ENCODE assay signal across 23 cellular contexts in genomic region chr15:74442063-74442462, GRCh38. TPM values are rescaled to one million over a fixed set of nuclear protein-coding genes. Genes with fewer than 3 reads are reported as not detected.
DNase-seq lines count a peak whose midpoint lies in the region; ATAC-seq and TF ChIP-seq lines count a peak whose summit lies in the region.
"Had no signal": no experiment of that assay in that cellular context is flagged by ENCODE, and none has a peak within 500 bp of the region (broad histone marks: within the 10 kb centered on the region; RNA-seq: fewer than 3 reads in every experiment).

No MANE protein-coding gene starts in this region.

- intact Hi-C loops in gastrocnemius medialis (cut with DNase I; ENCODE audit: low total_unique reads), result no loop called here

- H3K27ac Mint-ChIP-seq in endodermal cell, result peak overlapping the region; percentile 84
- H3K27ac Mint-ChIP-seq: activated naive CD8-positive, alpha-beta T cell treated with anti-CD3 and anti-CD28 coated beads for 36 hours had no signal

- TF ChIP-seq POLR2A in gastrocnemius medialis (IDR thresholded peaks at IDR 0.05) (no peak), erythroblast (IDR thresholded peaks at IDR 0.05; ENCODE audit: low read length) (no peak)

- no peak overlapping the region for H3K9ac ChIP-seq in BLaER1
- no peak overlapping the region for H3K9ac ChIP-seq in endodermal cell (ENCODE audit: extremely low read depth, low read length, poor library complexity, severe bottlenecking)
- H3K9ac ChIP-seq: KMS-11 had no signal

- H3K4me2 ChIP-seq in BLaER1, result 0 out of 2 replicates have a peak overlapping the region, but pooled peaks have one; percentile 36
- H3K4me2 ChIP-seq: KMS-11 had no signal

- H3K27me3 ChIP-seq in BLaER1 (no peaks in the 10 kb centered on the region), RWPE2 (ENCODE audit: insufficient read depth, poor library complexity, severe bottlenecking) (no peaks in the 10 kb centered on the region), endodermal cell (ENCODE audit: control insufficient read depth, insufficient read depth, low read length, poor library complexity, severe bottlenecking) (no peaks in the 10 kb centered on the region), gastrocnemius medialis (no peaks in the 10 kb centered on the region)

- in situ Hi-C loops in gastrocnemius medialis (cut with MboI; ENCODE audit: low sequenced_read_pairs in 4 of 4), result loop anchor here in 1 of 4 donors (5.0 kb wide), 2 partner anchors 45 to 60 kb away; no protein-coding TSS in a partner anchor

- H3K4me3 ChIP-seq in BLaER1, result no peak overlapping the region
- no peak overlapping the region for H3K4me3 ChIP-seq in RWPE2 (ENCODE audit: severe bottlenecking)
- no peak overlapping the region for H3K4me3 ChIP-seq in endodermal cell (ENCODE audit: low read length)
- H3K4me3 ChIP-seq in gastrocnemius medialis, result no peak overlapping the region
- H3K4me3 ChIP-seq: SK-N-MC had no signal

- H3K36me3 ChIP-seq in BLaER1, result peaks cover 29% of the 10 kb centered on the region
- peaks cover 7% of the 10 kb centered on the region; the same call in 1 of the 2 replicates for H3K36me3 ChIP-seq in RWPE2 (ENCODE audit: low read depth)
- peaks cover 8% of the 10 kb centered on the region for H3K36me3 ChIP-seq in endodermal cell (ENCODE audit: control insufficient read depth, insufficient read depth, low read length)
- peaks cover 0 to 25% of the 10 kb centered on the region in 2 donors for H3K36me3 ChIP-seq in gastrocnemius medialis

- H3K27ac ChIP-seq in BLaER1 (no peak overlapping the region), RWPE2 (ENCODE audit: poor library complexity, severe bottlenecking) (no peak overlapping the region), endodermal cell (ENCODE audit: low read depth, low read length) (no peak overlapping the region), gastrocnemius medialis (peak overlapping the region; percentile 13 to 68 (median 44))
- H3K27ac ChIP-seq: C4-2B, KMS-11, SK-N-MC had no signal

- WGBS in endodermal cell (ENCODE audit: insufficient coverage in 1 of 2, insufficient read length in 1 of 2), 2 experiments, result 84 to 100% methylated on average over 2 to 3 of the region's 3 CpGs

- H3K27me3 Mint-ChIP-seq in endodermal cell (ENCODE audit: insufficient read depth), result no peaks in the 10 kb centered on the region
- H3K27me3 Mint-ChIP-seq: activated CD8-positive, alpha-beta memory T cell treated with anti-CD3 and anti-CD28 coated beads, Interleukin-2, amount 10 ng/mL, durations not matched to agents 7 days and 5 days; activated naive CD8-positive, alpha-beta T cell treated with anti-CD3 and anti-CD28 coated beads for 36 hours had no signal

- peaks cover 10% of the 10 kb centered on the region for H3K36me3 Mint-ChIP-seq in endodermal cell (ENCODE audit: low read depth)

- no peaks in the 10 kb centered on the region for H3K9me3 Mint-ChIP-seq in endodermal cell
- H3K9me3 Mint-ChIP-seq: activated naive CD8-positive, alpha-beta T cell treated with anti-CD3 and anti-CD28 coated beads for 36 hours had no signal

- TF ChIP-seq CTCF in RWPE2 (IDR thresholded peaks at IDR 0.05; ENCODE audit: poor library complexity, severe bottlenecking) (no peak), endodermal cell (conservative IDR thresholded peaks at IDR 0.05) (no peak), gastrocnemius medialis (IDR thresholded peaks at IDR 0.05 in 4 of 5, conservative IDR thresholded peaks at IDR 0.05 in 1 of 5) (no peak)

- peaks cover 12% of the 10 kb centered on the region for H3K4me1 ChIP-seq in BLaER1
- H3K4me1 ChIP-seq in RWPE2 (ENCODE audit: insufficient read depth, poor library complexity, severe bottlenecking), result no peaks in the 10 kb centered on the region
- H3K4me1 ChIP-seq in endodermal cell (ENCODE audit: control insufficient read depth, insufficient read depth, low read length), result peaks cover 8% of the 10 kb centered on the region
- H3K4me1 ChIP-seq in gastrocnemius medialis, result peaks cover 18 to 24% of the 10 kb centered on the region in 2 donors

- DNase-seq in RWPE2 (ENCODE audit: low spot score) (peak; percentile 34), endodermal cell (no peak), gastrocnemius medialis (no peak), erythroblast (lab: John Stamatoyannopoulos, UW) (no peak)
- DNase-seq: activated CD4-positive, alpha-beta T cell treated with anti-CD3 and anti-CD28 coated beads for 48 hours; activated CD8-positive, alpha-beta memory T cell treated with anti-CD3 and anti-CD28 coated beads, Interleukin-2, amount 10 ng/mL, durations not matched to agents 7 days and 5 days; activated naive CD8-positive, alpha-beta T cell treated with anti-CD3 and anti-CD28 coated beads for 36 hours; EL; left colon; mesendoderm; NCI-H187; NCI-H69; nucleus accumbens; RPMI8226; small intestine; stimulated activated CD4-positive, alpha-beta T cell treated with anti-CD3 and anti-CD28 coated beads, Interleukin-2, amount 100 ng/mL, for 24 hours had no signal

- H3K9me3 ChIP-seq in BLaER1 (no peaks in the 10 kb centered on the region), RWPE2 (ENCODE audit: severe bottlenecking) (no peaks in the 10 kb centered on the region), endodermal cell (ENCODE audit: control insufficient read depth, low read length) (no peaks in the 10 kb centered on the region), gastrocnemius medialis (no peaks in the 10 kb centered on the region)

- H3K4me3 Mint-ChIP-seq in endodermal cell, result no peak overlapping the region
- H3K4me3 Mint-ChIP-seq: activated CD8-positive, alpha-beta memory T cell treated with anti-CD3 and anti-CD28 coated beads, Interleukin-2, amount 10 ng/mL, durations not matched to agents 7 days and 5 days; activated naive CD8-positive, alpha-beta T cell treated with anti-CD3 and anti-CD28 coated beads for 36 hours had no signal

- ATAC-seq in RWPE2 (ENCODE audit: low read depth) (no peak), gastrocnemius medialis (no peak), GM21529 (IDR thresholded peaks at IDR 0.05; ENCODE audit: unreplicated experiment) (no peak), HG02642 (IDR thresholded peaks at IDR 0.05; ENCODE audit: poor library complexity, unreplicated experiment) (no peak), HG02759 (IDR thresholded peaks at IDR 0.05; ENCODE audit: unreplicated experiment) (no peak)
- ATAC-seq: activated CD8-positive, alpha-beta memory T cell treated with anti-CD3 and anti-CD28 coated beads, Interleukin-2, amount 10 ng/mL, durations not matched to agents 7 days and 5 days; left colon had no signal

- H4K20me1 ChIP-seq in BLaER1, result no peaks in the 10 kb centered on the region

- H3K4me1 Mint-ChIP-seq in endodermal cell, result peaks cover 36% of the 10 kb centered on the region

RNA-seq across cellular contexts. Expression of gene SEMA7A, which starts 8.3 kb away (rescaled TPM):
- total RNA-seq in endodermal cell (1 to 10 TPM; 8.1 to 8.2 TPM), gastrocnemius medialis (1 to 10 TPM in 3 of 4 donors, under 1 TPM in 1; 0.51 to 2.7 (median 2.4) TPM)
- polyA plus RNA-seq in endodermal cell (2013, experiment 1 of 2), result 21.8 TPM
- 21.5 TPM for polyA plus RNA-seq in endodermal cell (2013, experiment 2 of 2)

RNA-seq across cellular contexts. Expression of gene UBL7, which starts 18.9 kb away (rescaled TPM):
- total RNA-seq in endodermal cell, result 10 to 100 TPM; 38.5 to 52.6 TPM
- 62.0 TPM for polyA plus RNA-seq in endodermal cell (2013, experiment 1 of 2)
- polyA plus RNA-seq in endodermal cell (2013, experiment 2 of 2), result 50.5 TPM
- total RNA-seq in gastrocnemius medialis, result 100 to 1,000 TPM in 1 of 4 donors, 10 to 100 TPM in 3; 66.4 to 139 (median 83.2) TPM

Comparison
In these comparisons a context has a peak if more than half of its experiments do, and no peak if none do; other contexts are left out.
1. H3K27ac ChIP-seq: peak in gastrocnemius medialis (4 of 4); none in BLaER1 (single experiment), RWPE2 (single experiment) and endodermal cell (single experiment).